1 cellular context compared by ENCODE assay signal in the genomic region with DNA sequence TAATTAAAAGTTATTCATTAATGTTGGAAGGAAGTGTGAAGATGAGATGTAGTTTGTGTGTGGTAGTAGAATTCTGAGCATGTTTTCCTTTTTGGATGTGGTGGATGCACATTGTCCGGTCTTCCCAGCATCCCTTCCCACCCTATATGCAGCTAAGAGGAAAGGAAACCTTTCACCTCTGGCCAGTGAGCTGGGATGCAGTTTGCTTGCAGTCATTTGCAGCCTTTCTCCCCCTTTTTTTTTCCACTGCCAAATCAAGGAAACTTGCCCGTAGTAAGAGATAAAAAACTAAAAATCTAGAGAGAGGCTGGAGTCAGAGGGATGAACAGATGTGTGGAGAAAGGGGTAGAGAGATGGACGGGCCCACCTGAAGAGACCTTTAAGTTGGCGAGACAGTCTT.
TF ChIP-seq lines count a peak whose summit lies in the region.

No MANE protein-coding gene starts in this region.

TF ChIP-seq in HepG2, 621 proteins besides CTCF, POLR2A, EP300 and RAD21 (continued from another document):
- TF ChIP-seq, protein P1, sequence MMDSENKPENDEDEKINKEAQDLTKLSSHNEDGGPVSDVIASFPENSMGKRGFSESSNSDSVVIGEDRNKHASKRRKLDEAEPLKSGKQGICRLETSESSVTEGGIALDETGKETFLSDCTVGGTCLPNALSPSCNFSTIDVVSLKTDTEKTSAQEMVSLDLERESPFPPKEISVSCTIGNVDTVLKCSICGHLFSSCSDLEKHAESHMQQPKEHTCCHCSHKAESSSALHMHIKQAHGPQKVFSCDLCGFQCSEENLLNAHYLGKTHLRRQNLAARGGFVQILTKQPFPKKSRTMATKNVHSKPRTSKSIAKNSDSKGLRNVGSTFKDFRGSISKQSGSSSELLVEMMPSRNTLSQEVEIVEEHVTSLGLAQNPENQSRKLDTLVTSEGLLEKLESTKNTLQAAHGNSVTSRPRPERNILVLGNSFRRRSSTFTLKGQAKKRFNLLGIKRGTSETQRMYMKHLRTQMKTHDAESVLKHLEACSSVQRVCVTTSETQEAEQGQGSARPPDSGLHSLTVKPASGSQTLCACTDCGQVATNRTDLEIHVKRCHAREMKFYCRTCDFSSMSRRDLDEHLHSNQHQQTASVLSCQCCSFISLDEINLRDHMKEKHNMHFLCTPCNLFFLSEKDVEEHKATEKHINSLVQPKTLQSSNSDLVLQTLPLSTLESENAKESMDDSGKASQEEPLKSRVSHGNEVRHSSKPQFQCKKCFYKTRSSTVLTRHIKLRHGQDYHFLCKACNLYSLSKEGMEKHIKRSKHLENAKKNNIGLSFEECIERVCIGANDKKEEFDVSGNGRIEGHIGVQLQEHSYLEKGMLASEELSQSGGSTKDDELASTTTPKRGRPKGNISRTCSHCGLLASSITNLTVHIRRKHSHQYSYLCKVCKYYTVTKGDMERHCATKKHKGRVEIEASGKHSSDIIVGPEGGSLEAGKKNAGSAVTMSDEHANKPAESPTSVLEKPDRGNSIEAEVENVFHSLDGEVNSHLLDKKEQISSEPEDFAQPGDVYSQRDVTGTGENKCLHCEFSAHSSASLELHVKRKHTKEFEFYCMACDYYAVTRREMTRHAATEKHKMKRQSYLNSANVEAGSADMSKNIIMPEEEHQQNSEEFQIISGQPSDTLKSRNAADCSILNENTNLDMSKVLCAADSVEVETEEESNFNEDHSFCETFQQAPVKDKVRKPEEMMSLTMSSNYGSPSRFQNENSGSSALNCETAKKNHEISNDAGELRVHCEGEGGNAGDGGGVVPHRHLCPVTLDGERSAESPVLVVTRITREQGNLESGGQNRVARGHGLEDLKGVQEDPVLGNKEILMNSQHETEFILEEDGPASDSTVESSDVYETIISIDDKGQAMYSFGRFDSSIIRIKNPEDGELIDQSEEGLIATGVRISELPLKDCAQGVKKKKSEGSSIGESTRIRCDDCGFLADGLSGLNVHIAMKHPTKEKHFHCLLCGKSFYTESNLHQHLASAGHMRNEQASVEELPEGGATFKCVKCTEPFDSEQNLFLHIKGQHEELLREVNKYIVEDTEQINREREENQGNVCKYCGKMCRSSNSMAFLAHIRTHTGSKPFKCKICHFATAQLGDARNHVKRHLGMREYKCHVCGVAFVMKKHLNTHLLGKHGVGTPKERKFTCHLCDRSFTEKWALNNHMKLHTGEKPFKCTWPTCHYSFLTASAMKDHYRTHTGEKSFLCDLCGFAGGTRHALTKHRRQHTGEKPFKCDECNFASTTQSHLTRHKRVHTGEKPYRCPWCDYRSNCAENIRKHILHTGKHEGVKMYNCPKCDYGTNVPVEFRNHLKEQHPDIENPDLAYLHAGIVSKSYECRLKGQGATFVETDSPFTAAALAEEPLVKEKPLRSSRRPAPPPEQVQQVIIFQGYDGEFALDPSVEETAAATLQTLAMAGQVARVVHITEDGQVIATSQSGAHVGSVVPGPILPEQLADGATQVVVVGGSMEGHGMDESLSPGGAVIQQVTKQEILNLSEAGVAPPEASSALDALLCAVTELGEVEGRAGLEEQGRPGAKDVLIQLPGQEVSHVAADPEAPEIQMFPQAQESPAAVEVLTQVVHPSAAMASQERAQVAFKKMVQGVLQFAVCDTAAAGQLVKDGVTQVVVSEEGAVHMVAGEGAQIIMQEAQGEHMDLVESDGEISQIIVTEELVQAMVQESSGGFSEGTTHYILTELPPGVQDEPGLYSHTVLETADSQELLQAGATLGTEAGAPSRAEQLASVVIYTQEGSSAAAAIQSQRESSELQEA (CRISPR knock-in tag; IDR thresholded peaks at IDR 0.05; ENCODE audit: not compliant biosample characterization) = no peak
- TF ChIP-seq ZNF713 (CRISPR knock-in tag; IDR thresholded peaks at IDR 0.05) = no peak
- TF ChIP-seq TEAD3 (CRISPR knock-in tag; optimal IDR thresholded peaks at IDR 0.05; ENCODE audit: borderline replicate concordance) = no peak
- TF ChIP-seq, protein P2, sequence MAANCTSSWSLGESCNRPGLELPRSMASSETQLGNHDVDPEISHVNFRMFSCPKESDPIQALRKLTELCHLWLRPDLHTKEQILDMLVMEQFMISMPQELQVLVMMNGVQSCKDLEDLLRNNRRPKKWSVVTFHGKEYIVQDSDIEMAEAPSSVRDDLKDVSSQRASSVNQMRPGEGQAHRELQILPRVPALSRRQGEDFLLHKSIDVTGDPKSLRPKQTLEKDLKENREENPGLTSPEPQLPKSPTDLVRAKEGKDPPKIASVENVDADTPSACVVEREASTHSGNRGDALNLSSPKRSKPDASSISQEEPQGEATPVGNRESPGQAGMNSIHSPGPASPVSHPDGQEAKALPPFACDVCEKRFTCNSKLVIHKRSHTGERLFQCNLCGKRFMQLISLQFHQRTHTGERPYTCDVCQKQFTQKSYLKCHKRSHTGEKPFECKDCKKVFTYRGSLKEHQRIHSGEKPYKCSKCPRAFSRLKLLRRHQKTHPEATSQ (CRISPR knock-in tag; IDR thresholded peaks at IDR 0.05; ENCODE audit: borderline replicate concordance) = no peak
- no peak for TF ChIP-seq TGIF2 (CRISPR knock-in tag; IDR thresholded peaks at IDR 0.05)
- no peak for TF ChIP-seq ZBTB7A (CRISPR knock-in tag; IDR thresholded peaks at IDR 0.05)
